In the genomic region with DNA sequence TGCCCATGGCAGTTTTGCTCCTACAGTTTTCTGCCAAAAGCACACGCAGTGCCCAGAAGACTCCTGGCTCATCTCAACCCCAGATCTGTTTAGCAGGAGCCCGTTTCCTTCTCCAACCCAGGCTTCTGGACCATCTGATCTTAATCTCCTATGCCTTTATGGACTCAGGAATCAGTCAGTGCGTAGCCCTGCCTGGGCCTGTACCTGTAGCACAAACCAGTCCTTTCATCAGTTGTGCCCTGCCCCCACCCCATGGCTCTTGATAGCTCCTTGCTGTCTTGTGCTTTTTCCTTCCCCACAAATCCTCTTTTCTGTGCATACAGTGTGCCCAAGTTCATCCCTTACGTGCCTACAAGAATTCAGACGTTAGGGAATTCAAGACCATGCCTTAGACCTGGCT, we compare ENCODE assay signal across 8 cellular contexts. TPM values are rescaled to one million over a fixed set of nuclear protein-coding genes. Genes with fewer than 3 reads are reported as not detected.
DNase-seq lines count a peak whose midpoint lies in the region; ATAC-seq and TF ChIP-seq lines count a peak whose summit lies in the region.

No MANE protein-coding gene starts in this region.

- H3K4me3 ChIP-seq in AG10803 (ENCODE audit: low read length): peak overlapping the region; percentile 91

- ATAC-seq in naive B cell (ENCODE audit: low read depth in 2 of 2) (no peak), GM18505 (IDR thresholded peaks at IDR 0.05; ENCODE audit: unreplicated experiment) (no peak), GM19463 (IDR thresholded peaks at IDR 0.05; ENCODE audit: unreplicated experiment) (no peak)

- H3K4me1 Mint-ChIP-seq in chondrocyte (ENCODE audit: low read depth): peaks cover 11% of the 10 kb centered on the region
- peaks cover 24 to 41% (median 31%) of the 10 kb centered on the region in 3 donors for H3K4me1 Mint-ChIP-seq in naive B cell

- H3K9me3 Mint-ChIP-seq in chondrocyte (ENCODE audit: low read depth): peaks cover 6% of the 10 kb centered on the region
- peaks cover 3 to 84% (median 26%) of the 10 kb centered on the region in 7 donors for H3K9me3 Mint-ChIP-seq in naive B cell

- DNase-seq in AG10803 (ENCODE audit: low read depth) (no peak), KBM-7 (peak; percentile 35), chondrocyte (ENCODE audit: low spot score) (no peak), naive B cell (no peak), GM03348 (ENCODE audit: low spot score) (no peak), COR-L47 (lab: John Stamatoyannopoulos, UW) (no peak)

- TF ChIP-seq CTCF in AG10803 (conservative IDR thresholded peaks at IDR 0.05; ENCODE audit: low read length) (no peak), chondrocyte (IDR thresholded peaks at IDR 0.05) (no peak)

- H3K4me3 Mint-ChIP-seq in chondrocyte (ENCODE audit: unreplicated experiment) (peak overlapping the region; percentile 98), naive B cell (peak overlapping the region; percentile 95 to 100 (median 99))

- H3K27ac Mint-ChIP-seq in chondrocyte (ENCODE audit: unreplicated experiment): peak overlapping the region; percentile 99
- H3K27ac Mint-ChIP-seq in naive B cell: peak overlapping the region in 3 of 6 donors; percentile 33 to 99 (median 82)

- TF ChIP-seq POLR2A in GM18505 (IDR thresholded peaks at IDR 0.05; ENCODE audit: borderline replicate concordance, extremely low read depth, insufficient read depth, insufficient read length): no peak

- H3K27me3 Mint-ChIP-seq in chondrocyte (ENCODE audit: low read depth) (no peaks in the 10 kb centered on the region), naive B cell (no peaks in the 10 kb centered on the region)

- in situ Hi-C loops in KBM-7 (cut with MboI; ENCODE audit: low pct_unique_long_range_greater_than_20kb, low sequenced_read_pairs): no loop called here

- H3K36me3 Mint-ChIP-seq in chondrocyte (ENCODE audit: low read depth) (no peaks in the 10 kb centered on the region), naive B cell (peaks cover 5 to 22% of the 10 kb centered on the region in 2 donors)

RNA-seq across cellular contexts. Expression of a gene that starts 1.5 kb away (rescaled TPM):
- 3.1 to 7.1 TPM (median 3.2 TPM) in 3 replicates for total RNA-seq in chondrocyte
- 10 to 100 TPM in 3 of 6 donors, 1 to 10 TPM in 3; 4.0 to 11.4 (median 8.7) TPM for polyA plus RNA-seq in naive B cell (ENCODE audit: low read depth in 6 of 6)
